Comparison of ENCODE assay signal across 11 cellular contexts in the genomic region with DNA sequence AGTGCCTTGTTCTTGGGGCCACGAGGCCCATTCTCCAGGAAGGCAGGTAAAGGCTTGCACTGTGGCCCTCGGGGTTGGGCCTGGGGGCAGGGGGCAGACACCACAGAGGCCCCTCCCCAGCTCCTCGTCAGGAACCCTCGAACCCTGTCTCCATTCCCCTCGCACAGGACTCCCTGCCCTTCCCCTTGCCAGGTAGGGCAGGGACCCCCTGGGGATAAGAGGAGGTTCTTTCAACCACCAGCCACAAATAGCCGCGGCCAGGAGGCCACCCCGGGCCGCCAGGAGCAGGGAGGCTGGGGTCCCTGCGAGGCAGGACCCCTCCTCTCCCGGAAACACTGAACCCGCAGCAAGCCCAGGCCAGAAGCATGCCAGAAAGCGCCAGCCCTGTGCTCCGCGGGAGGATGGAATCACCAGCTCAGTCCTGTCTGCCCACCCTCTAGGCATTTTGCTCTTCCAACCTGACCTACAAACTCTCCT. TPM values are rescaled to one million over a fixed set of nuclear protein-coding genes. Genes with fewer than 3 reads are reported as not detected.
DNase-seq lines count a peak whose midpoint lies in the region; ATAC-seq and TF ChIP-seq lines count a peak whose summit lies in the region.
"Had no signal": no experiment of that assay in that cellular context is flagged by ENCODE, and none has a peak within 500 bp of the region (broad histone marks: within the 10 kb centered on the region; RNA-seq: fewer than 3 reads in every experiment).

No MANE protein-coding gene starts in this region.

- H3K9me3 Mint-ChIP-seq in neural progenitor cell: no peaks in the 10 kb centered on the region

- H4K20me1 ChIP-seq in neural progenitor cell (ENCODE audit: low read depth): no peaks in the 10 kb centered on the region

- TF ChIP-seq CTCF in neural progenitor cell (IDR thresholded peaks at IDR 0.05) (no peak), vagina (IDR thresholded peaks at IDR 0.05) (no peak)

- peak overlapping the region; percentile 50 for H2AFZ ChIP-seq in neural progenitor cell (replicated peaks)

- no peaks in the 10 kb centered on the region for H3K4me1 ChIP-seq in neural progenitor cell
- peaks cover 8% of the 10 kb centered on the region for H3K4me1 ChIP-seq in vagina

- no peak overlapping the region for H3K27ac Mint-ChIP-seq in neural progenitor cell

- H3K36me3 ChIP-seq in neural progenitor cell (no peaks in the 10 kb centered on the region), vagina (no peaks in the 10 kb centered on the region)

- H3K27ac ChIP-seq in neural progenitor cell (no peak overlapping the region), vagina (peak overlapping the region; percentile 89)

- H3K4me3 Mint-ChIP-seq in neural progenitor cell: peak overlapping the region; percentile 77

- H3K4me2 ChIP-seq in neural progenitor cell: peak overlapping the region; percentile 47

- ATAC-seq in left cardiac atrium (peak; percentile 16 to 18), HG03439 (IDR thresholded peaks at IDR 0.05; ENCODE audit: unreplicated experiment) (no peak)
- ATAC-seq in activated CD4-positive, CD25-positive, alpha-beta regulatory T cell treated with anti-CD3 and anti-CD28 coated beads, Interleukin-2, amount 50 U/mL, for 24 hours: no peak

- H3K9me3 ChIP-seq in neural progenitor cell (ENCODE audit: low read depth): no peaks in the 10 kb centered on the region
- H3K9me3 ChIP-seq in vagina: no peaks in the 10 kb centered on the region

- peaks cover 15% of the 10 kb centered on the region for H3K27me3 Mint-ChIP-seq in neural progenitor cell (ENCODE audit: insufficient read depth, low read depth)

- H3K4me1 Mint-ChIP-seq in neural progenitor cell: peaks cover 6% of the 10 kb centered on the region

- DNase-seq in NCI-H748 (lab: John Stamatoyannopoulos, UW; ENCODE audit: unreplicated experiment): peak; percentile 19
- DNase-seq in NCI-H748 treated with DMSO at 0.1 percent for 48 hours (lab: John Stamatoyannopoulos, UW): no peak
- DNase-seq in left cardiac atrium: no peak
- DNase-seq in neural progenitor cell (ENCODE audit: low spot score): no peak
- no peak for DNase-seq in vagina (ENCODE audit: extremely low spot score in 2 of 2)
- no peak for DNase-seq in head of caudate nucleus
- DNase-seq: COR-L47, NCI-H2107, SW 1271 had no signal

- H3F3A ChIP-seq in neural progenitor cell (ENCODE audit: low read depth): no peaks in the 10 kb centered on the region

- H3K36me3 Mint-ChIP-seq in neural progenitor cell: no peaks in the 10 kb centered on the region

- intact Hi-C loops in left cardiac atrium (cut with DNase I) (no loop called here), vagina (cut with DNase I) (no loop called here), head of caudate nucleus (cut with DNase I) (no loop called here)

- no peaks in the 10 kb centered on the region for H3K79me2 ChIP-seq in neural progenitor cell (ENCODE audit: low read depth)

- no peak for TF ChIP-seq POLR2A in vagina (IDR thresholded peaks at IDR 0.05)

- H3K4me3 ChIP-seq in neural progenitor cell: peak overlapping the region; percentile 37
- peak overlapping the region; percentile 38 to 75 for H3K4me3 ChIP-seq in vagina

- H3K27me3 ChIP-seq in neural progenitor cell (peaks cover 19% of the 10 kb centered on the region), vagina (no peaks in the 10 kb centered on the region)

- no peak overlapping the region for H3K9ac ChIP-seq in neural progenitor cell

RNA-seq across cellular contexts. Expression of a gene that starts 45.6 kb away (rescaled TPM):
- total RNA-seq in left cardiac atrium (1 to 10 TPM; 1.4 to 1.7 TPM), neural progenitor cell (ENCODE audit: low replicate concordance) (1.9 and 2.1 TPM in 2 replicates), vagina (29.7 TPM)

Comparison
In these comparisons a context has a peak if more than half of its experiments do, and no peak if none do; other contexts are left out.
1. ATAC-seq: peak in left cardiac atrium (2 of 2); none in activated CD4-positive, CD25-positive, alpha-beta regulatory T cell treated with anti-CD3 and anti-CD28 coated beads, Interleukin-2, amount 50 U/mL, for 24 hours (0 of 2) and HG03439 (single experiment).
2. RNA of a gene that starts 45.6 kb away (total RNA-seq): 29.7 TPM in vagina (single experiment); 1.9 to 2.1 TPM in neural progenitor cell and 1.4 to 1.7 TPM in left cardiac atrium; every median in the first group is over 10 times any median in the second.